ENCODE assay signal across 10 cellular contexts in the genomic region with DNA sequence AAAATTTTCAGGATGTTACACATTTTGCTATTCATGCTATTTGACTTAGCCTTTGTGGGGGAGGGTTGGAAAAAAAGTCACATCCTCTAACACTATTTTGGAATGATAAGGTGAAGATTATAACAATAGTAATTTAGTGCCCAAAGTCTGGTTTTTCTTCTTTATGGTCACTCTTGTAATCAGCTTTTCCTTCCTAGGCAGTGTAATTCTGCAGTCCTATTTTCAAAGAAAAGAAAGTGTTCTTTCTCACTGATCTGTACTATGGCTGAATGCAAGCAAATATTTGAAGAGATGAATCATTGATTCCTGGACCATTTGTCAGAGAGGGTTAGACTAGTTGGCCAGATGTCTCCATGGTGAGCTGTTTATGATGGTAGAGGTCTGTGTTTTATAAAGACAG. TPM values are rescaled to one million over a fixed set of nuclear protein-coding genes. Genes with fewer than 3 reads are reported as not detected.
A peak's percentile ranks its signal among the peaks of the same experiment; 100 is the strongest.
DNase-seq lines count a peak whose midpoint lies in the region; ATAC-seq and TF ChIP-seq lines count a peak whose summit lies in the region.
"Had no signal": no experiment of that assay in that cellular context is flagged by ENCODE, and none has a peak within 500 bp of the region (broad histone marks: within the 10 kb centered on the region; RNA-seq: fewer than 3 reads in every experiment).

No MANE protein-coding gene starts in this region.

- no TSS peak for BruUV-seq in HCT116 (replicated peaks; lab: Mats Ljungman, UMichigan)

- no peaks in the 10 kb centered on the region for H3K9me2 ChIP-seq in HCT116 (ENCODE audit: insufficient read depth)

- no peaks in the 10 kb centered on the region for H3K27me3 ChIP-seq in HCT116 (ENCODE audit: insufficient read depth, low read length)

- peak; percentile 54 for DNase-seq in HCT116 (ENCODE audit: low read depth, low spot score)
- no peak for DNase-seq in activated naive CD8-positive, alpha-beta T cell treated with anti-CD3 and anti-CD28 coated beads, Interleukin-2, amount 50 U/mL, for 24 hours
- peak; percentile 94 for DNase-seq in kidney glomerular epithelial cell (lab: John Stamatoyannopoulos, UW)
- no peak for DNase-seq in iPS-NIHi11 (ENCODE audit: low spot score)
- DNase-seq in SIG-M5 (lab: John Stamatoyannopoulos, UW): no peak
- no peak for DNase-seq in KG1 (lab: John Stamatoyannopoulos, UW)
- no peak for DNase-seq in activated gamma-delta T cell treated with Interleukin-2 at 50 U/mL for 16 hours
- DNase-seq: activated CD8-positive, alpha-beta memory T cell treated with anti-CD3 and anti-CD28 coated beads, Interleukin-2, amount 50 U/mL, for 4 hours; NCI-H1694 treated with DMSO at 0.1 percent for 48 hours had no signal

- no peaks in the 10 kb centered on the region for H3K9me3 Mint-ChIP-seq in activated naive CD8-positive, alpha-beta T cell treated with anti-CD3 and anti-CD28 coated beads, Interleukin-2, amount 50 U/mL, for 24 hours

- H3K36me3 Mint-ChIP-seq in activated naive CD8-positive, alpha-beta T cell treated with anti-CD3 and anti-CD28 coated beads, Interleukin-2, amount 50 U/mL, for 24 hours (ENCODE audit: low read depth): peaks cover 2% of the 10 kb centered on the region

- no peaks in the 10 kb centered on the region for H3K27me3 Mint-ChIP-seq in activated naive CD8-positive, alpha-beta T cell treated with anti-CD3 and anti-CD28 coated beads, Interleukin-2, amount 50 U/mL, for 24 hours

- peaks cover 24% of the 10 kb centered on the region in 2 experiments for H3K4me1 ChIP-seq in HCT116 (ENCODE audit: control insufficient read depth in 1 of 2, insufficient read depth in 2 of 2, low read length in 2 of 2)

- TF ChIP-seq POLR2A in HCT116 (IDR thresholded peaks at IDR 0.05; ENCODE audit: borderline replicate concordance, extremely low read depth, insufficient read depth, insufficient read length): no peak

- TF ChIP-seq CTCF in 22Rv1 (IDR thresholded peaks at IDR 0.05): no peak
- TF ChIP-seq CTCF in HCT116 (IDR thresholded peaks at IDR 0.05 in 2 of 3, conservative IDR thresholded peaks at IDR 0.05 in 1 of 3; ENCODE audit: borderline replicate concordance in 1 of 3, insufficient read depth in 1 of 3, low read depth in 2 of 3, low read length in 2 of 3): no peak

- POLR2A ChIA-PET in HCT116 (lab: Charles Lee): interaction anchor here (1.1 kb wide), 1 partner anchor 9 kb away, joined by 3 read pairs; the partner anchor contains the start of genes PSME3IP1 and RSPRY1

- H3K4me1 Mint-ChIP-seq in activated naive CD8-positive, alpha-beta T cell treated with anti-CD3 and anti-CD28 coated beads, Interleukin-2, amount 50 U/mL, for 24 hours: peaks cover 31% of the 10 kb centered on the region

- TF ChIP-seq RAD21 in HCT116 (IDR thresholded peaks at IDR 0.05; ENCODE audit: low read depth): no peak

- H3K4me3 ChIP-seq in HCT116 (replicated peaks in 1 of 2; ENCODE audit: low read depth in 1 of 2, low read length in 2 of 2): peak overlapping the region in 1 of 2 experiments; percentile 36; a peak in 1 of 4 replicates

- peak overlapping the region; percentile 58 for H3K27ac Mint-ChIP-seq in activated naive CD8-positive, alpha-beta T cell treated with anti-CD3 and anti-CD28 coated beads, Interleukin-2, amount 50 U/mL, for 24 hours

- H3K4me3 Mint-ChIP-seq in activated naive CD8-positive, alpha-beta T cell treated with anti-CD3 and anti-CD28 coated beads, Interleukin-2, amount 50 U/mL, for 24 hours: no peak overlapping the region

- H3K27ac ChIP-seq in 22Rv1 (peak overlapping the region; percentile 24), HCT116 (ENCODE audit: low read depth, low read length) (peak overlapping the region; percentile 50; the same call in 1 of the 2 replicates)

- RAD21 ChIA-PET in HCT116 (lab: Charles Lee; ENCODE audit: low non-redundant PET in 1 of 2, low total read pairs in 2 of 2, uncharacterized antibody in 2 of 2, unreplicated experiment in 2 of 2): no interaction called here

- H3K79me2 ChIP-seq in HCT116 (ENCODE audit: insufficient read depth, low read length): peaks cover 76% of the 10 kb centered on the region

- no peak overlapping the region for H2AFZ ChIP-seq in HCT116 (ENCODE audit: low read depth, low read length, poor library complexity, severe bottlenecking)

- H3K36me3 ChIP-seq in HCT116 (ENCODE audit: control insufficient read depth in 1 of 2, insufficient read depth in 2 of 2, low read length in 2 of 2): no peaks in the 10 kb centered on the region

- no peaks in the 10 kb centered on the region for H4K20me1 ChIP-seq in HCT116 (ENCODE audit: insufficient read depth)

- peak overlapping the region; percentile 75 for H3K4me2 ChIP-seq in HCT116 (ENCODE audit: low read length)

- ATAC-seq in HCT116: peak; percentile 97
- ATAC-seq in activated naive CD8-positive, alpha-beta T cell treated with anti-CD3 and anti-CD28 coated beads, Interleukin-2, amount 50 U/mL, for 24 hours: peak; percentile 66

- intact Hi-C loops in HCT116 (cut with micrococcal nuclease): no loop called here

- CTCF ChIA-PET in HCT116 (lab: Charles Lee): no interaction called here

- peak overlapping the region; percentile 42 for H3K9ac ChIP-seq in HCT116 (ENCODE audit: low read length)

- no peaks in the 10 kb centered on the region for H3K9me3 ChIP-seq in HCT116 (ENCODE audit: control insufficient read depth in 1 of 2, insufficient read depth in 1 of 2, low read depth in 1 of 2, low read length in 2 of 2)

TF ChIP-seq in HCT116, 20 proteins besides CTCF, POLR2A, EP300 and RAD21 (continues in another document):
- TF ChIP-seq EZH2 (IDR thresholded peaks at IDR 0.05): no peak
- no peak for TF ChIP-seq SRF (IDR thresholded peaks at IDR 0.05; ENCODE audit: low read depth)
- TF ChIP-seq ZNF274 (IDR thresholded peaks at IDR 0.05; ENCODE audit: low read depth, low read length): no peak
- TF ChIP-seq EGR1 (IDR thresholded peaks at IDR 0.05; ENCODE audit: low read depth): no peak
- no peak for TF ChIP-seq CEBPB (IDR thresholded peaks at IDR 0.05; ENCODE audit: low read depth)
- TF ChIP-seq SP1 (IDR thresholded peaks at IDR 0.05; ENCODE audit: low read depth): peak; percentile 51; the same call in 1 of the 2 replicates
- TF ChIP-seq MAX (IDR thresholded peaks at IDR 0.05): no peak
- peak; percentile 78 for TF ChIP-seq FOSL1 (IDR thresholded peaks at IDR 0.05; ENCODE audit: low read depth)
- TF ChIP-seq ATF3 (IDR thresholded peaks at IDR 0.05): no peak
- no peak for TF ChIP-seq ELF1 (IDR thresholded peaks at IDR 0.05; ENCODE audit: borderline replicate concordance, low read depth)
- no peak for TF ChIP-seq ZBTB33 (IDR thresholded peaks at IDR 0.05; ENCODE audit: extremely low read depth, insufficient replicate concordance, low read length)
- no peak for TF ChIP-seq ZFX (IDR thresholded peaks at IDR 0.05)
- TF ChIP-seq SIN3A (IDR thresholded peaks at IDR 0.05; ENCODE audit: low read depth): no peak
- no peak for TF ChIP-seq REST (IDR thresholded peaks at IDR 0.05; ENCODE audit: low read depth)
- TF ChIP-seq EZH2phosphoT487 (IDR thresholded peaks at IDR 0.05; ENCODE audit: borderline replicate concordance): no peak

RNA-seq across cellular contexts. Expression of gene RSPRY1, which starts 8.4 kb away (rescaled TPM):
- 24.9 TPM for total RNA-seq in HCT116 (2021; ENCODE audit: unreplicated experiment)
- polyA plus RNA-seq in HCT116 (2012): 15.5 and 16.0 TPM in 2 replicates

RNA-seq across cellular contexts. Expression of gene PSME3IP1, which starts 8.7 kb away (rescaled TPM):
- total RNA-seq in HCT116 (2021; ENCODE audit: unreplicated experiment): 88.5 TPM
- 53.2 and 68.2 TPM in 2 replicates for polyA plus RNA-seq in HCT116 (2012)

RNA-seq across cellular contexts. Expression of gene ARL2BP, which starts 50.5 kb away (rescaled TPM):
- 28.8 TPM for total RNA-seq in HCT116 (2021; ENCODE audit: unreplicated experiment)
- 17.8 and 19.7 TPM in 2 replicates for polyA plus RNA-seq in HCT116 (2012)

Comparison
In these comparisons a context has a peak if more than half of its experiments do, and no peak if none do; other contexts are left out.
1. DNase-seq: peak in HCT116 (single experiment) and kidney glomerular epithelial cell (single experiment); none in activated naive CD8-positive, alpha-beta T cell treated with anti-CD3 and anti-CD28 coated beads, Interleukin-2, amount 50 U/mL, for 24 hours (single experiment), iPS-NIHi11 (single experiment), SIG-M5 (single experiment), KG1 (single experiment) and activated gamma-delta T cell treated with Interleukin-2 at 50 U/mL for 16 hours (single experiment).